1 cellular context compared by ENCODE assay signal in the genomic region with DNA sequence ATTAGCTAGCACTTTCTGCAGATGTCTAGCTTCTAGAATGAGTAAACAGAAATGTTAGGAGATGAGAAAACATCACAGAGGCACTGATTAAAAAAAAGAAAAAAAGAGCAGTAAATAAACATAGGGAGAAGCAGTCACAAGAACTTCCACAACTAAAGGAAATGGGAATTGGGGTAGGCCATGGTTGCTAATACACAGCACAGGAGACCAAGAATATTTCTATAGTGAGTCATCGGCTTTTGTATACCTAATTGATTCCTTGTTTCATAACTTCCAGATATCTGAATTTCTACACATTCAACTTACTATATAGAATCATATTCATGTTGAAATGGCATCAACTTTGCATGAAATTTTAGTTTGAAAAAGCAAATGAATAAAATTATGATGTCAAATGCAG.
TF ChIP-seq lines count a peak whose summit lies in the region.

No MANE protein-coding gene starts in this region.

TF ChIP-seq in GM23338, 12 proteins besides CTCF, POLR2A, EP300 and RAD21 (continued from another document):
- TF ChIP-seq, protein P1, sequence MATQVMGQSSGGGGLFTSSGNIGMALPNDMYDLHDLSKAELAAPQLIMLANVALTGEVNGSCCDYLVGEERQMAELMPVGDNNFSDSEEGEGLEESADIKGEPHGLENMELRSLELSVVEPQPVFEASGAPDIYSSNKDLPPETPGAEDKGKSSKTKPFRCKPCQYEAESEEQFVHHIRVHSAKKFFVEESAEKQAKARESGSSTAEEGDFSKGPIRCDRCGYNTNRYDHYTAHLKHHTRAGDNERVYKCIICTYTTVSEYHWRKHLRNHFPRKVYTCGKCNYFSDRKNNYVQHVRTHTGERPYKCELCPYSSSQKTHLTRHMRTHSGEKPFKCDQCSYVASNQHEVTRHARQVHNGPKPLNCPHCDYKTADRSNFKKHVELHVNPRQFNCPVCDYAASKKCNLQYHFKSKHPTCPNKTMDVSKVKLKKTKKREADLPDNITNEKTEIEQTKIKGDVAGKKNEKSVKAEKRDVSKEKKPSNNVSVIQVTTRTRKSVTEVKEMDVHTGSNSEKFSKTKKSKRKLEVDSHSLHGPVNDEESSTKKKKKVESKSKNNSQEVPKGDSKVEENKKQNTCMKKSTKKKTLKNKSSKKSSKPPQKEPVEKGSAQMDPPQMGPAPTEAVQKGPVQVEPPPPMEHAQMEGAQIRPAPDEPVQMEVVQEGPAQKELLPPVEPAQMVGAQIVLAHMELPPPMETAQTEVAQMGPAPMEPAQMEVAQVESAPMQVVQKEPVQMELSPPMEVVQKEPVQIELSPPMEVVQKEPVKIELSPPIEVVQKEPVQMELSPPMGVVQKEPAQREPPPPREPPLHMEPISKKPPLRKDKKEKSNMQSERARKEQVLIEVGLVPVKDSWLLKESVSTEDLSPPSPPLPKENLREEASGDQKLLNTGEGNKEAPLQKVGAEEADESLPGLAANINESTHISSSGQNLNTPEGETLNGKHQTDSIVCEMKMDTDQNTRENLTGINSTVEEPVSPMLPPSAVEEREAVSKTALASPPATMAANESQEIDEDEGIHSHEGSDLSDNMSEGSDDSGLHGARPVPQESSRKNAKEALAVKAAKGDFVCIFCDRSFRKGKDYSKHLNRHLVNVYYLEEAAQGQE (IDR thresholded peaks at IDR 0.05; ENCODE audit: unreplicated experiment): no peak
- TF ChIP-seq, protein P2, sequence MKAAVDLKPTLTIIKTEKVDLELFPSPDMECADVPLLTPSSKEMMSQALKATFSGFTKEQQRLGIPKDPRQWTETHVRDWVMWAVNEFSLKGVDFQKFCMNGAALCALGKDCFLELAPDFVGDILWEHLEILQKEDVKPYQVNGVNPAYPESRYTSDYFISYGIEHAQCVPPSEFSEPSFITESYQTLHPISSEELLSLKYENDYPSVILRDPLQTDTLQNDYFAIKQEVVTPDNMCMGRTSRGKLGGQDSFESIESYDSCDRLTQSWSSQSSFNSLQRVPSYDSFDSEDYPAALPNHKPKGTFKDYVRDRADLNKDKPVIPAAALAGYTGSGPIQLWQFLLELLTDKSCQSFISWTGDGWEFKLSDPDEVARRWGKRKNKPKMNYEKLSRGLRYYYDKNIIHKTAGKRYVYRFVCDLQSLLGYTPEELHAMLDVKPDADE (IDR thresholded peaks at IDR 0.05): no peak
- TF ChIP-seq STAT1 (IDR thresholded peaks at IDR 0.05; ENCODE audit: unreplicated experiment) (no peak), NANOG (IDR thresholded peaks at IDR 0.05; ENCODE audit: borderline replicate concordance) (no peak), ZNF114 (CRISPR knock-in tag; IDR thresholded peaks at IDR 0.05) (no peak), EZH2 (IDR thresholded peaks at IDR 0.05; ENCODE audit: low read depth, unreplicated experiment) (no peak), EZH2phosphoT487 (IDR thresholded peaks at IDR 0.05; ENCODE audit: unreplicated experiment) (no peak), ZNF331 (CRISPR knock-in tag; IDR thresholded peaks at IDR 0.05; ENCODE audit: low read depth) (no peak), POLR2AphosphoS5 (IDR thresholded peaks at IDR 0.05; ENCODE audit: low read depth) (no peak), JUNB (IDR thresholded peaks at IDR 0.05; ENCODE audit: unreplicated experiment) (no peak)
TF ChIP-seq in GM23338: peak in this region for 0.
